ENCODE assay signal across 5 cellular contexts in the genomic region with DNA sequence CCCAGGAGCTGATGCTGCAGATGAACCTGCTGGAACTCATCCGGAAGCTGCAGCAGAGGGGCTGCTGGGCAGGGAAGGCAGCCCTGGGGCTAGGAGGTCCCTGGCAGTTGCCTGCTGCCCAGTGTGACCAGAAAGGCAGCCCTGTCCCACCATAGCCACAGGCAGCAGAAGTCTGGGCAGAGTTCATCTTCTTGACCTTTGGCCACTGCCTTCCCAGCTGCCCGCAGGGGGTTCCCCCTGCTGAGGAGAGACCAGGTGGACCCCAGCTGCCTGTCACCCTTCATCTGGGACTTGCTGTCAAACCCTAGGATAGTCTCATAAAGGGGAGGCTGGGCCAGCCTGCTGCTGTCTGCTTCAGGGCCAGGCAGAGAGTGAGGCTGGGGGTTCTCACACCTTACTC. TPM values are rescaled to one million over a fixed set of nuclear protein-coding genes. Genes with fewer than 3 reads are reported as not detected.
"Had no signal": no experiment of that assay in that cellular context is flagged by ENCODE, and none has a peak within 500 bp of the region (broad histone marks: within the 10 kb centered on the region; RNA-seq: fewer than 3 reads in every experiment).

No MANE protein-coding gene starts in this region.

RNA-seq across cellular contexts. Expression of gene PRODH, which starts 24.6 kb away (rescaled TPM):
- total RNA-seq: dermis microvascular lymphatic vessel endothelial cell, endothelial cell of umbilical vein, fibroblast of lung, fibroblast of villous mesenchyme, glomerular endothelial cell had no signal
- polyA plus RNA-seq: endothelial cell of umbilical vein had no signal
